Comparison of ENCODE assay signal across 7 cellular contexts in genomic region chr22:19478086-19478392, GRCh38. TPM values are rescaled to one million over a fixed set of nuclear protein-coding genes. Genes with fewer than 3 reads are reported as not detected.
DNase-seq lines count a peak whose midpoint lies in the region; ATAC-seq and TF ChIP-seq lines count a peak whose summit lies in the region.

No MANE protein-coding gene starts in this region.

- H3K9me3 Mint-ChIP-seq in activated CD8-positive, alpha-beta T cell treated with anti-CD3 and anti-CD28 coated beads, Interleukin-2, amount 10 ng/mL, durations not matched to agents 7 days and 5 days (ENCODE audit: insufficient read depth), result no peaks in the 10 kb centered on the region
- H3K9me3 Mint-ChIP-seq in stimulated activated memory B cell treated with anti-CD40 and anti-IgM and Interleukin-4, amounts not matched to agents 10 μg/mL and 1 μg/mL and 100 μg/mL, for 72 hours, result no peaks in the 10 kb centered on the region

- ATAC-seq in activated CD8-positive, alpha-beta T cell treated with anti-CD3 and anti-CD28 coated beads, Interleukin-2, amount 10 ng/mL, durations not matched to agents 7 days and 5 days, result no peak
- no peak for ATAC-seq in stimulated activated memory B cell treated with anti-CD40 and anti-IgM and Interleukin-4, amounts not matched to agents 10 μg/mL and 1 μg/mL and 100 μg/mL, for 72 hours

- H3K36me3 ChIP-seq in iPS-15b (ENCODE audit: control insufficient read depth, insufficient read depth, low read length), result peaks cover 14% of the 10 kb centered on the region

- CTCF ChIA-PET in activated CD8-positive, alpha-beta T cell treated with anti-CD3 and anti-CD28 coated beads, Interleukin-2, amount 10 ng/mL, durations not matched to agents 7 days and 5 days (lab: Charles Lee), result interaction anchor here (0.8 to 2.7 kb wide), 11 partner anchors 8 to 334 kb away, joined by 3 to 29 read pairs (median 6); partner anchors contain the start of genes ESS2 and SLC25A1

- POLR2A ChIA-PET in activated CD8-positive, alpha-beta T cell treated with anti-CD3 and anti-CD28 coated beads, Interleukin-2, amount 10 ng/mL, durations not matched to agents 7 days and 5 days (lab: Charles Lee), result interaction anchor here (2.3 to 3.5 kb wide), 2 partner anchors 9 to 47 kb away, joined by 7 to 20 read pairs; partner anchors contain the start of genes HIRA and MRPL40

- DNase-seq in HFF-Myc (ENCODE audit: extremely low read depth, low read depth) (no peak), posterior vena cava (ENCODE audit: low spot score) (no peak), NCI-H748 (lab: John Stamatoyannopoulos, UW; ENCODE audit: unreplicated experiment) (no peak), COR-L47 (lab: John Stamatoyannopoulos, UW) (no peak)
- no peak for DNase-seq in activated CD8-positive, alpha-beta T cell treated with anti-CD3 and anti-CD28 coated beads, Interleukin-2, amount 10 ng/mL, durations not matched to agents 7 days and 5 days

- H3K27ac Mint-ChIP-seq in activated CD8-positive, alpha-beta T cell treated with anti-CD3 and anti-CD28 coated beads, Interleukin-2, amount 10 ng/mL, durations not matched to agents 7 days and 5 days, result peak overlapping the region; percentile 81
- peak overlapping the region; percentile 100 for H3K27ac Mint-ChIP-seq in stimulated activated memory B cell treated with anti-CD40 and anti-IgM and Interleukin-4, amounts not matched to agents 10 μg/mL and 1 μg/mL and 100 μg/mL, for 72 hours

- H3K9ac ChIP-seq in iPS-15b (ENCODE audit: low read depth, low read length), result peak overlapping the region; percentile 93

- intact Hi-C loops in posterior vena cava (cut with DNase I), result no loop called here

- H3K9me3 ChIP-seq in iPS-15b (ENCODE audit: control insufficient read depth, insufficient read depth, low read length), result no peaks in the 10 kb centered on the region

- peaks cover 33% of the 10 kb centered on the region for H3K36me3 Mint-ChIP-seq in activated CD8-positive, alpha-beta T cell treated with anti-CD3 and anti-CD28 coated beads, Interleukin-2, amount 10 ng/mL, durations not matched to agents 7 days and 5 days (ENCODE audit: low read depth)
- peaks cover 16% of the 10 kb centered on the region for H3K36me3 Mint-ChIP-seq in stimulated activated memory B cell treated with anti-CD40 and anti-IgM and Interleukin-4, amounts not matched to agents 10 μg/mL and 1 μg/mL and 100 μg/mL, for 72 hours

- no peaks in the 10 kb centered on the region for H3K4me1 ChIP-seq in iPS-15b (ENCODE audit: control insufficient read depth, insufficient read depth, low read length)

- H3K4me3 ChIP-seq in HFF-Myc (replicated peaks; ENCODE audit: low read depth, low read length) (peak overlapping the region; percentile 71), iPS-15b (ENCODE audit: low read depth, low read length) (peak overlapping the region; percentile 95)

- no peaks in the 10 kb centered on the region for H3K27me3 Mint-ChIP-seq in activated CD8-positive, alpha-beta T cell treated with anti-CD3 and anti-CD28 coated beads, Interleukin-2, amount 10 ng/mL, durations not matched to agents 7 days and 5 days (ENCODE audit: low read depth)
- H3K27me3 Mint-ChIP-seq in stimulated activated memory B cell treated with anti-CD40 and anti-IgM and Interleukin-4, amounts not matched to agents 10 μg/mL and 1 μg/mL and 100 μg/mL, for 72 hours, result no peaks in the 10 kb centered on the region

- peak overlapping the region; percentile 99 for H3K4me3 Mint-ChIP-seq in activated CD8-positive, alpha-beta T cell treated with anti-CD3 and anti-CD28 coated beads, Interleukin-2, amount 10 ng/mL, durations not matched to agents 7 days and 5 days
- peak overlapping the region; percentile 87 for H3K4me3 Mint-ChIP-seq in stimulated activated memory B cell treated with anti-CD40 and anti-IgM and Interleukin-4, amounts not matched to agents 10 μg/mL and 1 μg/mL and 100 μg/mL, for 72 hours

- peaks cover 29% of the 10 kb centered on the region for H3K4me1 Mint-ChIP-seq in activated CD8-positive, alpha-beta T cell treated with anti-CD3 and anti-CD28 coated beads, Interleukin-2, amount 10 ng/mL, durations not matched to agents 7 days and 5 days (ENCODE audit: low read depth)
- peaks cover 40% of the 10 kb centered on the region for H3K4me1 Mint-ChIP-seq in stimulated activated memory B cell treated with anti-CD40 and anti-IgM and Interleukin-4, amounts not matched to agents 10 μg/mL and 1 μg/mL and 100 μg/mL, for 72 hours

- no peaks in the 10 kb centered on the region for H3K27me3 ChIP-seq in iPS-15b (ENCODE audit: control insufficient read depth, insufficient read depth, low read length)

- TF ChIP-seq CTCF in HFF-Myc (IDR thresholded peaks at IDR 0.05; ENCODE audit: low read depth, low read length, missing control alignments), result no peak

RNA-seq across cellular contexts. Expression of gene UFD1, which starts 1.0 kb away (rescaled TPM):
- 10 to 100 TPM; 94.3 to 97.2 TPM for total RNA-seq in activated CD8-positive, alpha-beta T cell treated with anti-CD3 and anti-CD28 coated beads, Interleukin-2, amount 10 ng/mL, durations not matched to agents 7 days and 5 days
- total RNA-seq in posterior vena cava, result 10 to 100 TPM; 43.5 to 51.1 TPM

RNA-seq across cellular contexts. Expression of gene CDC45, which starts 1.7 kb away (rescaled TPM):
- total RNA-seq in activated CD8-positive, alpha-beta T cell treated with anti-CD3 and anti-CD28 coated beads, Interleukin-2, amount 10 ng/mL, durations not matched to agents 7 days and 5 days, result 10 to 100 TPM; 90.2 to 94.3 TPM
- 1 to 10 TPM in 1 of 2 donors, under 1 TPM in 1; 0.71 to 1.7 TPM for total RNA-seq in posterior vena cava

RNA-seq across cellular contexts. Expression of gene C22orf39, which starts 30.5 kb away (rescaled TPM):
- total RNA-seq in activated CD8-positive, alpha-beta T cell treated with anti-CD3 and anti-CD28 coated beads, Interleukin-2, amount 10 ng/mL, durations not matched to agents 7 days and 5 days, result 10 to 100 TPM; 33.9 to 35.0 TPM
- 10 to 100 TPM; 32.5 to 34.6 TPM for total RNA-seq in posterior vena cava

RNA-seq across cellular contexts. Expression of gene MRPL40, which starts 45.7 kb away (rescaled TPM):
- total RNA-seq in activated CD8-positive, alpha-beta T cell treated with anti-CD3 and anti-CD28 coated beads, Interleukin-2, amount 10 ng/mL, durations not matched to agents 7 days and 5 days, result 10 to 100 TPM; 26.8 to 29.5 TPM
- total RNA-seq in posterior vena cava, result 10 to 100 TPM; 18.1 to 22.5 TPM

RNA-seq across cellular contexts. Expression of gene CLDN5, which starts 46.2 kb away (rescaled TPM):
- total RNA-seq in activated CD8-positive, alpha-beta T cell treated with anti-CD3 and anti-CD28 coated beads, Interleukin-2, amount 10 ng/mL, durations not matched to agents 7 days and 5 days, result not detected
- total RNA-seq in posterior vena cava, result 10 to 100 TPM; 36.4 to 70.1 TPM

Comparison
In these comparisons a context has a peak if more than half of its experiments do, and no peak if none do; other contexts are left out.
1. RNA of gene CDC45, which starts 1.7 kb away (total RNA-seq): 90.2 to 94.3 TPM in activated CD8-positive, alpha-beta T cell treated with anti-CD3 and anti-CD28 coated beads, Interleukin-2, amount 10 ng/mL, durations not matched to agents 7 days and 5 days; 0.71 to 1.7 TPM in posterior vena cava; every median in the first group is over 10 times any median in the second.